12 cellular contexts compared by ENCODE assay signal in genomic region chr9:128115187-128116103, GRCh38. TPM values are rescaled to one million over a fixed set of nuclear protein-coding genes. Genes with fewer than 3 reads are reported as not detected.
DNase-seq lines count a peak whose midpoint lies in the region; ATAC-seq and TF ChIP-seq lines count a peak whose summit lies in the region.
"Had no signal": no experiment of that assay in that cellular context is flagged by ENCODE, and none has a peak within 500 bp of the region (broad histone marks: within the 10 kb centered on the region; RNA-seq: fewer than 3 reads in every experiment).

No MANE protein-coding gene starts in this region.

- H3K36me3 ChIP-seq in Caco-2 (ENCODE audit: control insufficient read depth, insufficient read depth, low read length), result peaks cover 4% of the 10 kb centered on the region
- H3K36me3 ChIP-seq in naive thymus-derived CD4-positive, alpha-beta T cell (ENCODE audit: control insufficient read depth in 2 of 3, insufficient read depth in 3 of 3, low read length in 3 of 3), result peaks cover 0 to 37% (median 10%) of the 10 kb centered on the region in 3 experiments
- H3K36me3 ChIP-seq in gastroesophageal sphincter, result peaks cover 0 to 38% of the 10 kb centered on the region in 2 donors

- CTCF ChIA-PET in Caco-2 (lab: Charles Lee), result interaction anchor here (0.6 to 0.9 kb wide), 9 partner anchors 10 to 173 kb away, joined by 3 to 4 read pairs (median 3); no protein-coding TSS in a partner anchor
- CTCF ChIA-PET in naive thymus-derived CD4-positive, alpha-beta T cell (lab: Charles Lee), result interaction anchor here (0.6 to 1.4 kb wide), 6 partner anchors 10 to 874 kb away, joined by 3 to 5 read pairs (median 4); no protein-coding TSS in a partner anchor

- H3K9me3 Mint-ChIP-seq in Caco-2 (ENCODE audit: unreplicated experiment) (no peaks in the 10 kb centered on the region), chondrocyte (ENCODE audit: low read depth) (no peaks in the 10 kb centered on the region)
- peaks cover 0 to 3% (median 0%) of the 10 kb centered on the region in 11 donors for H3K9me3 Mint-ChIP-seq in naive thymus-derived CD4-positive, alpha-beta T cell

- H3K27me3 Mint-ChIP-seq in Caco-2 (ENCODE audit: insufficient read depth, unreplicated experiment) (no peaks in the 10 kb centered on the region), chondrocyte (ENCODE audit: low read depth) (no peaks in the 10 kb centered on the region)
- H3K27me3 Mint-ChIP-seq in naive thymus-derived CD4-positive, alpha-beta T cell, result no peaks in the 10 kb centered on the region

- ATAC-seq in HG02870 (IDR thresholded peaks at IDR 0.05; ENCODE audit: unreplicated experiment) (peak; percentile 43), gastroesophageal sphincter (no peak)
- peak; percentile 57 for ATAC-seq in naive thymus-derived CD4-positive, alpha-beta T cell

- H3K27ac Mint-ChIP-seq in Caco-2 (ENCODE audit: unreplicated experiment), result peak overlapping the region; percentile 93
- H3K27ac Mint-ChIP-seq in chondrocyte (ENCODE audit: unreplicated experiment), result no peak overlapping the region
- no peak overlapping the region for H3K27ac Mint-ChIP-seq in naive thymus-derived CD4-positive, alpha-beta T cell

- H3K4me3 Mint-ChIP-seq in Caco-2 (ENCODE audit: unreplicated experiment) (peak overlapping the region; percentile 72), chondrocyte (ENCODE audit: unreplicated experiment) (no peak overlapping the region)
- H3K4me3 Mint-ChIP-seq in naive thymus-derived CD4-positive, alpha-beta T cell, result no peak overlapping the region

- TF ChIP-seq CTCF in Caco-2 (IDR thresholded peaks at IDR 0.05; ENCODE audit: insufficient read depth in 1 of 2, low read depth in 1 of 2, low read length in 1 of 2, severe bottlenecking in 1 of 2, unreplicated experiment in 1 of 2) (no peak), chondrocyte (IDR thresholded peaks at IDR 0.05) (no peak), gastroesophageal sphincter (IDR thresholded peaks at IDR 0.05) (no peak)

- H3K4me3 ChIP-seq in Caco-2 (ENCODE audit: low read depth, low read length) (peak overlapping the region; percentile 33), gastroesophageal sphincter (no peak overlapping the region)
- H3K4me3 ChIP-seq in naive thymus-derived CD4-positive, alpha-beta T cell (ENCODE audit: low read length), result no peak overlapping the region
- H3K4me3 ChIP-seq: MG63 had no signal

- H3K27ac ChIP-seq in naive thymus-derived CD4-positive, alpha-beta T cell (ENCODE audit: low read depth, low read length), result no peak overlapping the region
- no peak overlapping the region for H3K27ac ChIP-seq in gastroesophageal sphincter
- H3K27ac ChIP-seq: RWPE1 had no signal

- intact Hi-C loops in Caco-2 (cut with micrococcal nuclease; ENCODE audit: unreplicated experiment), result loop anchor here (5.0 kb wide), 2 partner anchors 48 to 158 kb away; partner anchors contain the start of genes NAIF1 and SLC25A25
- intact Hi-C loops in naive thymus-derived CD4-positive, alpha-beta T cell (cut with micrococcal nuclease), result loop anchor here (2.0 to 5.0 kb wide), 5 partner anchors 23 to 173 kb away; no protein-coding TSS in a partner anchor

- H3K36me3 Mint-ChIP-seq in Caco-2 (ENCODE audit: insufficient read depth, unreplicated experiment) (peaks cover 60% of the 10 kb centered on the region), chondrocyte (ENCODE audit: low read depth) (peaks cover 4% of the 10 kb centered on the region)
- H3K36me3 Mint-ChIP-seq in naive thymus-derived CD4-positive, alpha-beta T cell, result peaks cover 0 to 11% (median 9%) of the 10 kb centered on the region in 5 donors

- peak; percentile 90 to 95 for DNase-seq in Caco-2
- DNase-seq in chondrocyte (ENCODE audit: low spot score), result peak; percentile 83
- no peak for DNase-seq in naive thymus-derived CD4-positive, alpha-beta T cell
- no peak for DNase-seq in RKO (ENCODE audit: low spot score)
- DNase-seq in COR-L47 (lab: John Stamatoyannopoulos, UW), result no peak
- no peak for DNase-seq in NK-92 (lab: John Stamatoyannopoulos, UW; ENCODE audit: unreplicated experiment)
- DNase-seq: caudate nucleus, MG63, nucleus accumbens had no signal

- no TSS peak for BruUV-seq in Caco-2 (replicated peaks; lab: Mats Ljungman, UMichigan)

- H3K27me3 ChIP-seq in Caco-2 (replicated peaks; ENCODE audit: control insufficient read depth, insufficient read depth, low read length), result no peaks in the 10 kb centered on the region
- H3K27me3 ChIP-seq in naive thymus-derived CD4-positive, alpha-beta T cell (ENCODE audit: control insufficient read depth in 2 of 2, insufficient read depth in 2 of 2, low read length in 2 of 2), result no peaks in the 10 kb centered on the region
- H3K27me3 ChIP-seq in gastroesophageal sphincter, result no peaks in the 10 kb centered on the region
- H3K27me3 ChIP-seq: MG63 had no signal

- H3K4me1 Mint-ChIP-seq in Caco-2 (ENCODE audit: low read depth, unreplicated experiment), result peaks cover 15% of the 10 kb centered on the region
- peaks cover 11% of the 10 kb centered on the region for H3K4me1 Mint-ChIP-seq in chondrocyte (ENCODE audit: low read depth)
- peaks cover 6 to 13% (median 7%) of the 10 kb centered on the region in 7 donors for H3K4me1 Mint-ChIP-seq in naive thymus-derived CD4-positive, alpha-beta T cell

- H3K9me3 ChIP-seq in Caco-2 (no peaks in the 10 kb centered on the region; the same call in 1 of the 2 replicates), gastroesophageal sphincter (no peaks in the 10 kb centered on the region)
- no peaks in the 10 kb centered on the region for H3K9me3 ChIP-seq in naive thymus-derived CD4-positive, alpha-beta T cell (ENCODE audit: control insufficient read depth in 2 of 3, low read length in 3 of 3)
- H3K9me3 ChIP-seq: MG63 had no signal

- H3K4me1 ChIP-seq in Caco-2, result peaks cover 28% of the 10 kb centered on the region
- peaks cover 0 to 7% of the 10 kb centered on the region in 2 donors for H3K4me1 ChIP-seq in naive thymus-derived CD4-positive, alpha-beta T cell (ENCODE audit: control insufficient read depth in 2 of 2, insufficient read depth in 2 of 2, low read length in 2 of 2)
- peaks cover 0 to 12% (median 5%) of the 10 kb centered on the region in 3 donors for H3K4me1 ChIP-seq in gastroesophageal sphincter

- no peak for TF ChIP-seq EP300 in gastroesophageal sphincter (IDR thresholded peaks at IDR 0.05)

- WGBS in gastroesophageal sphincter (ENCODE audit: low coverage in 1 of 2), 2 donors, result no CpG with 5 or more reads among the region's 26 CpGs

- POLR2A ChIA-PET in Caco-2 (lab: Charles Lee), result interaction anchor here (0.5 to 1.7 kb wide), 5 partner anchors 9 to 48 kb away, joined by 3 to 5 read pairs (median 3); partner anchors contain the start of genes NAIF1 and SLC25A25
- POLR2A ChIA-PET in naive thymus-derived CD4-positive, alpha-beta T cell (lab: Charles Lee), result interaction anchor here (0.6 to 1.6 kb wide), 3 partner anchors 21 to 46 kb away, joined by 3 to 5 read pairs (median 3); no protein-coding TSS in a partner anchor

- TF ChIP-seq POLR2A in gastroesophageal sphincter (IDR thresholded peaks at IDR 0.05), result no peak

RNA-seq across cellular contexts. Expression of gene PTGES2, which starts 12.1 kb away (rescaled TPM):
- 114 and 123 TPM in 2 replicates for total RNA-seq in Caco-2 (2022)
- 43.5 to 53.6 TPM (median 49.3 TPM) in 3 replicates for total RNA-seq in chondrocyte
- total RNA-seq in naive thymus-derived CD4-positive, alpha-beta T cell, result 10 to 100 TPM; 52.0 to 70.8 (median 61.3) TPM
- polyA plus RNA-seq in naive thymus-derived CD4-positive, alpha-beta T cell, result 10 to 100 TPM; 32.3 to 36.1 TPM
- 10 to 100 TPM; 46.1 to 85.8 (median 57.5) TPM for total RNA-seq in gastroesophageal sphincter

RNA-seq across cellular contexts. Expression of gene LCN2, which starts 33.8 kb away (rescaled TPM):
- total RNA-seq in Caco-2 (2022), result not detected in 2 replicates
- total RNA-seq in chondrocyte, result not detected in 3 replicates
- not detected for total RNA-seq in naive thymus-derived CD4-positive, alpha-beta T cell
- not detected for polyA plus RNA-seq in naive thymus-derived CD4-positive, alpha-beta T cell
- 100 to 1,000 TPM in 1 of 4 donors, 1 to 10 TPM in 1, under 1 TPM in 1, not detected in 1; 0.58 to 222 (median 1.4) TPM for total RNA-seq in gastroesophageal sphincter

RNA-seq across cellular contexts. Expression of gene BBLN, which starts 44.6 kb away (rescaled TPM):
- total RNA-seq in Caco-2 (2022) (34.2 and 36.5 TPM in 2 replicates), chondrocyte (78.8 to 85.3 TPM (median 80.2 TPM) in 3 replicates), gastroesophageal sphincter (100 to 1,000 TPM; 139 to 165 (median 145) TPM)
- total RNA-seq in naive thymus-derived CD4-positive, alpha-beta T cell, result 10 to 100 TPM; 42.7 to 87.8 (median 48.0) TPM
- 100 to 1,000 TPM in 1 of 2 donors, 10 to 100 TPM in 1; 99.2 to 102 TPM for polyA plus RNA-seq in naive thymus-derived CD4-positive, alpha-beta T cell

RNA-seq across cellular contexts. Expression of gene SLC25A25, which starts 47.4 kb away (rescaled TPM):
- total RNA-seq in Caco-2 (2022) (16.5 and 18.5 TPM in 2 replicates), chondrocyte (10.6 to 17.6 TPM (median 15.8 TPM) in 3 replicates), gastroesophageal sphincter (10 to 100 TPM; 16.1 to 64.1 (median 18.3) TPM)
- 10 to 100 TPM; 12.4 to 26.3 (median 15.1) TPM for total RNA-seq in naive thymus-derived CD4-positive, alpha-beta T cell
- 10 to 100 TPM in 1 of 2 donors, 1 to 10 TPM in 1; 8.4 to 14.7 TPM for polyA plus RNA-seq in naive thymus-derived CD4-positive, alpha-beta T cell

RNA-seq across cellular contexts. Expression of gene NAIF1, which starts 48.3 kb away (rescaled TPM):
- 8.5 and 8.6 TPM in 2 replicates for total RNA-seq in Caco-2 (2022)
- 6.8 to 8.8 TPM (median 7.8 TPM) in 3 replicates for total RNA-seq in chondrocyte
- 10 to 100 TPM; 10.7 to 13.3 (median 11.8) TPM for total RNA-seq in naive thymus-derived CD4-positive, alpha-beta T cell
- 10 to 100 TPM in 1 of 2 donors, 1 to 10 TPM in 1; 8.6 to 14.8 TPM for polyA plus RNA-seq in naive thymus-derived CD4-positive, alpha-beta T cell
- total RNA-seq in gastroesophageal sphincter, result 10 to 100 TPM in 1 of 4 donors, 1 to 10 TPM in 3; 5.3 to 11.4 (median 8.6) TPM

Comparison
In these comparisons a context has a peak if more than half of its experiments do, and no peak if none do; other contexts are left out.
1. DNase-seq: peak in Caco-2 (2 of 2) and chondrocyte (single experiment); none in naive thymus-derived CD4-positive, alpha-beta T cell (0 of 9), RKO (single experiment), COR-L47 (single experiment) and NK-92 (single experiment).